14 cellular contexts compared by ENCODE assay signal in genomic region chr17:82950525-82951102, GRCh38.
"Had no signal": no experiment of that assay in that cellular context is flagged by ENCODE, and none has a peak within 500 bp of the region (broad histone marks: within the 10 kb centered on the region; RNA-seq: fewer than 3 reads in every experiment).

No MANE protein-coding gene starts in this region.

- DNase-seq: activated CD4-positive, alpha-beta T cell treated with anti-CD3 and anti-CD28 coated beads, Interleukin-2, amount 50 U/mL, for 48 hours; activated naive CD4-positive, alpha-beta T cell treated with Interleukin-2 at 50 U/mL for 16 hours; effector CD8-positive, alpha-beta T cell; esophagus squamous epithelium; SK-N-SH; stimulated activated naive B cell treated with anti-CD40 and anti-IgM and Interleukin-4, amounts not matched to agents 10 μg/mL and 1 μg/mL and 100 μg/mL, for 72 hours had no signal

- H3K27me3 ChIP-seq: ascending aorta, esophagus squamous epithelium had no signal

- H3K4me3 ChIP-seq: ascending aorta, esophagus squamous epithelium, lung, psoas muscle, thoracic aorta had no signal

- H3K4me1 Mint-ChIP-seq: mesothelial cell of epicardium had no signal

- H3K4me1 ChIP-seq: ascending aorta, esophagus squamous epithelium, psoas muscle had no signal

- H3K9ac ChIP-seq: SK-N-SH had no signal

- FAIRE-seq: TTC549 had no signal

- H3K27me3 Mint-ChIP-seq: dendritic cell treated with granulocyte-macrophage colony-stimulating factor and Interleukin-4, amounts not matched to agents 40 ng/mL and 50 ng/mL, for 4 days; stimulated activated naive B cell treated with anti-CD40 and anti-IgM and Interleukin-4, amounts not matched to agents 10 μg/mL and 1 μg/mL and 100 μg/mL, for 72 hours had no signal

- H3K36me3 ChIP-seq: thoracic aorta had no signal

- H3K27ac Mint-ChIP-seq: dendritic cell treated with granulocyte-macrophage colony-stimulating factor and Interleukin-4, amounts not matched to agents 40 ng/mL and 50 ng/mL, for 4 days; mesothelial cell of epicardium; T-helper 2 cell treated with Interferon-gamma antibody and Interleukin-4, amounts not matched to agents 5 μg/mL and 100 μg/mL, for 36 hours had no signal

- H3K4me2 ChIP-seq: SK-N-SH had no signal

- ATAC-seq: psoas muscle; stimulated activated naive B cell treated with anti-CD40 and anti-IgM and Interleukin-4, amounts not matched to agents 10 μg/mL and 1 μg/mL and 100 μg/mL, for 72 hours had no signal

- H3K4me3 Mint-ChIP-seq: dendritic cell treated with granulocyte-macrophage colony-stimulating factor and Interleukin-4, amounts not matched to agents 40 ng/mL and 50 ng/mL, for 4 days; mesothelial cell of epicardium; stimulated activated naive B cell treated with anti-CD40 and anti-IgM and Interleukin-4, amounts not matched to agents 10 μg/mL and 1 μg/mL and 100 μg/mL, for 72 hours; T-helper 2 cell treated with Interferon-gamma antibody and Interleukin-4, amounts not matched to agents 5 μg/mL and 100 μg/mL, for 36 hours had no signal

- H3K27ac ChIP-seq: ascending aorta, esophagus squamous epithelium, psoas muscle, thoracic aorta had no signal
